Comparison of ENCODE assay signal across 8 cellular contexts in the genomic region with DNA sequence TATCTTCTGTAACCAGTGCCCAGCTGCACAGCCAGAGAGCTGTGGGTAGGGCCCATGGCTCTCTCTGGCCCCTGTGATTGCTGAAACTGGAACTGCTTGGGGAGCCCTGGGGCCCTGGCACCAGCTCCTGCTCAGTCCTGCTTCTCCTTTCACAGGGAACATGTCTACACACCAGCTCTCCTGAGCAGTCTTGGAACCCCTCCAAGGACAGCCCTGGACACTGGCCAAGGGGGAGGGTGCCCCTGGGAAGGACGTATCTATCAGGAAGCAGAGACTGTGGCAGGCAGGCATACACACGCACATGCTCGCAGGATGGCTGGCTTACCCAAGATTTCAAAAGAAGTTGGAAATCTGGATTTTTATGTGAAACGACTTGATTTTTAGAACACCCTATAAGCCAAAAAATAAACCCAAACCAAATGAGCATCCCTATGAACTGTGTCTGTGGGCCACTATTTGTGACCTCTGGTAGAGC. TPM values are rescaled to one million over a fixed set of nuclear protein-coding genes. Genes with fewer than 3 reads are reported as not detected.
DNase-seq lines count a peak whose midpoint lies in the region; ATAC-seq and TF ChIP-seq lines count a peak whose summit lies in the region.

No MANE protein-coding gene starts in this region.

- H3K9me3 ChIP-seq in adipocyte (ENCODE audit: control insufficient read depth, low read length), result no peaks in the 10 kb centered on the region

- no peak for TF ChIP-seq CTCF in AG10803 (conservative IDR thresholded peaks at IDR 0.05; ENCODE audit: low read length)

- H3K36me3 ChIP-seq in adipocyte (ENCODE audit: control insufficient read depth, insufficient read depth, low read length, severe bottlenecking), result no peaks in the 10 kb centered on the region

- H3K27me3 ChIP-seq in adipocyte (replicated peaks; ENCODE audit: control insufficient read depth, insufficient read depth, low read length), result no peaks in the 10 kb centered on the region

- H3K9ac ChIP-seq in adipocyte (ENCODE audit: low read length), result peak overlapping the region; percentile 85

- peak; percentile 81 for ATAC-seq in Right ventricle myocardium inferior
- ATAC-seq in HG03521 (IDR thresholded peaks at IDR 0.05; ENCODE audit: unreplicated experiment), result no peak
- no peak for ATAC-seq in HG03354 (IDR thresholded peaks at IDR 0.05; ENCODE audit: poor library complexity, severe bottlenecking, unreplicated experiment)

- peak overlapping the region; percentile 51 for H3K4me3 ChIP-seq in AG10803 (ENCODE audit: low read length)
- peak overlapping the region; percentile 65 for H3K4me3 ChIP-seq in adipocyte (ENCODE audit: low read length)

- intact Hi-C loops in Right ventricle myocardium inferior (cut with DNase I), result loop anchor here (5.0 kb wide), 1 partner anchor 313 kb away; no protein-coding TSS in a partner anchor
- intact Hi-C loops in posterior vena cava (cut with DNase I), result no loop called here

- peaks cover 62% of the 10 kb centered on the region for H3K4me1 ChIP-seq in adipocyte (ENCODE audit: control insufficient read depth, insufficient read depth, low read length)

- peak; percentile 92 for DNase-seq in AG10803 (ENCODE audit: low read depth)
- peak; percentile 95 for DNase-seq in H4 (ENCODE audit: low spot score)
- DNase-seq in NCI-H510A (lab: John Stamatoyannopoulos, UW), result peak; percentile 27
- peak; percentile 96 for DNase-seq in adipocyte (ENCODE audit: low read depth)
- peak; percentile 95 for DNase-seq in Right ventricle myocardium inferior (ENCODE audit: missing footprints)
- peak; percentile 98 for DNase-seq in posterior vena cava (ENCODE audit: low spot score)

RNA-seq across cellular contexts. Expression of gene TRAF1, which starts 8.8 kb away (rescaled TPM):
- total RNA-seq in H4 (2014; rRNA removed; shearing (Covaris generic)), result 0.21 TPM in 2 replicates
- total RNA-seq in Right ventricle myocardium inferior (2.1 TPM), posterior vena cava (10 to 100 TPM; 10.2 to 14.6 TPM)

RNA-seq across cellular contexts. Expression of gene PHF19, which starts 58.4 kb away (rescaled TPM):
- total RNA-seq in H4 (2014; rRNA removed; shearing (Covaris generic)), result 52.7 and 66.6 TPM in 2 replicates
- total RNA-seq in Right ventricle myocardium inferior, result 13.2 TPM
- total RNA-seq in posterior vena cava, result 10 to 100 TPM; 30.8 to 40.2 TPM

Comparison
In these comparisons a context has a peak if more than half of its experiments do, and no peak if none do; other contexts are left out.
1. DNase-seq: peak in every context shown above with its lines; median percentile 98 in posterior vena cava; 96 in adipocyte; 95 in H4; 95 in Right ventricle myocardium inferior; 92 in AG10803; 27 in NCI-H510A.